In genomic region chr1:183223467-183223866, GRCh38 we compare ENCODE assay signal across 17 cellular contexts. TPM values are rescaled to one million over a fixed set of nuclear protein-coding genes. Genes with fewer than 3 reads are reported as not detected.
"Had no signal": no experiment of that assay in that cellular context is flagged by ENCODE, and none has a peak within 500 bp of the region (broad histone marks: within the 10 kb centered on the region; RNA-seq: fewer than 3 reads in every experiment).

No MANE protein-coding gene starts in this region.

- H3K36me3 ChIP-seq: thoracic aorta had no signal

- H3K9me3 Mint-ChIP-seq: activated CD4-positive, alpha-beta T cell treated with anti-CD3 and anti-CD28 coated beads, Interleukin-2, amount 10 ng/mL, durations not matched to agents 7 days and 5 days; dendritic cell treated with granulocyte-macrophage colony-stimulating factor and Interleukin-4, amounts not matched to agents 40 ng/mL and 50 ng/mL, for 4 days; effector memory CD8-positive, alpha-beta T cell; memory B cell; natural killer cell treated with Interleukin-12 subunit alpha and Interleukin-12 subunit beta and Interleukin-15 and Interleukin-18, amount 100 ng/mL, for 72 hours; stimulated activated naive CD8-positive, alpha-beta T cell treated with anti-CD3 and anti-CD28 coated beads, Interleukin-15, amount 100 ng/mL, for 72 hours had no signal

- ATAC-seq: effector memory CD8-positive, alpha-beta T cell; gastroesophageal sphincter; left ventricle myocardium superior; natural killer cell treated with Interleukin-12 subunit alpha and Interleukin-12 subunit beta and Interleukin-15 and Interleukin-18, amount 100 ng/mL, for 72 hours; stimulated activated naive CD8-positive, alpha-beta T cell treated with anti-CD3 and anti-CD28 coated beads, Interleukin-15, amount 100 ng/mL, for 72 hours had no signal

- H3K4me3 ChIP-seq: gastroesophageal sphincter, thoracic aorta had no signal

- H3K9me3 ChIP-seq: gastroesophageal sphincter, thoracic aorta had no signal

- H3K4me3 Mint-ChIP-seq: activated CD4-positive, alpha-beta T cell treated with anti-CD3 and anti-CD28 coated beads, Interleukin-2, amount 10 ng/mL, durations not matched to agents 7 days and 5 days; activated naive CD8-positive, alpha-beta T cell; dendritic cell treated with granulocyte-macrophage colony-stimulating factor and Interleukin-4, amounts not matched to agents 40 ng/mL and 50 ng/mL, for 4 days; effector memory CD8-positive, alpha-beta T cell; memory B cell; natural killer cell treated with Interleukin-12 subunit alpha and Interleukin-12 subunit beta and Interleukin-15 and Interleukin-18, amount 100 ng/mL, for 72 hours; stimulated activated naive CD8-positive, alpha-beta T cell treated with anti-CD3 and anti-CD28 coated beads, Interleukin-15, amount 100 ng/mL, for 72 hours had no signal

- H3K27me3 ChIP-seq: gastroesophageal sphincter had no signal

- H3K27ac ChIP-seq: thoracic aorta had no signal

- H3K36me3 Mint-ChIP-seq: activated naive CD8-positive, alpha-beta T cell; memory B cell; natural killer cell treated with Interleukin-12 subunit alpha and Interleukin-12 subunit beta and Interleukin-15 and Interleukin-18, amount 100 ng/mL, for 72 hours had no signal

- H3K27me3 Mint-ChIP-seq: activated naive CD8-positive, alpha-beta T cell; dendritic cell treated with granulocyte-macrophage colony-stimulating factor and Interleukin-4, amounts not matched to agents 40 ng/mL and 50 ng/mL, for 4 days; stimulated activated naive CD8-positive, alpha-beta T cell treated with anti-CD3 and anti-CD28 coated beads, Interleukin-15, amount 100 ng/mL, for 72 hours had no signal

- DNase-seq: activated CD4-positive, alpha-beta T cell treated with anti-CD3 and anti-CD28 coated beads, Interleukin-2, amount 10 ng/mL, durations not matched to agents 7 days and 5 days; activated CD8-positive, alpha-beta memory T cell treated with anti-CD3 and anti-CD28 coated beads, Interleukin-2, amount 50 U/mL, for 48 hours; activated gamma-delta T cell treated with Interleukin-2 at 50 U/mL for 16 hours; amygdala; cerebellar nuclear complex; effector memory CD8-positive, alpha-beta T cell; left ventricle myocardium superior; small intestine; stimulated activated CD4-positive, alpha-beta T cell treated with anti-CD3 and anti-CD28 coated beads, Interleukin-4, amount 100 ng/mL, for 4 hours; stimulated activated CD8-positive, alpha-beta memory T cell treated with anti-CD3 and anti-CD28 coated beads, Interleukin-4, amount 100 ng/mL, for 48 hours; stimulated activated naive CD8-positive, alpha-beta T cell treated with anti-CD3 and anti-CD28 coated beads, Interleukin-15, amount 100 ng/mL, for 72 hours had no signal

- H3K27ac Mint-ChIP-seq: activated CD4-positive, alpha-beta T cell treated with anti-CD3 and anti-CD28 coated beads, Interleukin-2, amount 10 ng/mL, durations not matched to agents 7 days and 5 days; activated naive CD8-positive, alpha-beta T cell; dendritic cell treated with granulocyte-macrophage colony-stimulating factor and Interleukin-4, amounts not matched to agents 40 ng/mL and 50 ng/mL, for 4 days; effector memory CD8-positive, alpha-beta T cell; memory B cell; natural killer cell treated with Interleukin-12 subunit alpha and Interleukin-12 subunit beta and Interleukin-15 and Interleukin-18, amount 100 ng/mL, for 72 hours; stimulated activated naive CD8-positive, alpha-beta T cell treated with anti-CD3 and anti-CD28 coated beads, Interleukin-15, amount 100 ng/mL, for 72 hours had no signal

RNA-seq across cellular contexts. Expression of gene LAMC2, which starts 37.4 kb away (rescaled TPM):
- total RNA-seq: natural killer cell treated with Interleukin-12 subunit alpha and Interleukin-12 subunit beta and Interleukin-15 and Interleukin-18, amount 100 ng/mL, for 72 hours had no signal
